In genomic region chr10:68600041-68600778, GRCh38 we compare ENCODE assay signal across 1 cellular context.
TF ChIP-seq lines count a peak whose summit lies in the region.

No MANE protein-coding gene starts in this region.

TF ChIP-seq in HepG2, 621 proteins besides CTCF, POLR2A, EP300 and RAD21 (continued from another document and continues in another):
- TF ChIP-seq ONECUT2 (CRISPR knock-in tag; IDR thresholded peaks at IDR 0.05) (peak; percentile 91), ZNF382 (CRISPR knock-in tag; IDR thresholded peaks at IDR 0.05; ENCODE audit: borderline replicate concordance) (no peak), MEF2D (CRISPR knock-in tag; IDR thresholded peaks at IDR 0.05) (no peak; the same call in none of the 2 replicates), ZFP36 (IDR thresholded peaks at IDR 0.05; ENCODE audit: borderline replicate concordance, low read depth, low read length, partially characterized antibody) (no peak), ZFP36L2 (CRISPR knock-in tag; IDR thresholded peaks at IDR 0.05) (no peak), MED13 (CRISPR knock-in tag; IDR thresholded peaks at IDR 0.05) (no peak; the same call in 1 of the 2 replicates), DPF2 (CRISPR knock-in tag; IDR thresholded peaks at IDR 0.05; ENCODE audit: borderline replicate concordance, low read depth) (peak; percentile 31; the same call in 1 of the 2 replicates), ZNF713 (CRISPR knock-in tag; IDR thresholded peaks at IDR 0.05) (no peak), BRCA1 (CRISPR knock-in tag; IDR thresholded peaks at IDR 0.05) (peak; percentile 75; the same call in 1 of the 2 replicates), HMGXB3 (CRISPR knock-in tag; IDR thresholded peaks at IDR 0.05; ENCODE audit: borderline replicate concordance) (peak; percentile 78), ZNF660 (CRISPR knock-in tag; IDR thresholded peaks at IDR 0.05; ENCODE audit: borderline replicate concordance, low read depth) (no peak), BCL3 (CRISPR knock-in tag; IDR thresholded peaks at IDR 0.05) (no peak), CAMTA2 (CRISPR knock-in tag; IDR thresholded peaks at IDR 0.05; ENCODE audit: borderline replicate concordance) (no peak), ZMYM4 (CRISPR knock-in tag; IDR thresholded peaks at IDR 0.05) (peak; percentile 94), HOXA7 (CRISPR knock-in tag; IDR thresholded peaks at IDR 0.05) (no peak), SUZ12 (IDR thresholded peaks at IDR 0.05; ENCODE audit: low read depth, low read length) (no peak), BRD4 (CRISPR knock-in tag; IDR thresholded peaks at IDR 0.05) (0 out of 2 replicates have a peak, but pooled peaks have one; percentile 37), NR3C1 (CRISPR knock-in tag; IDR thresholded peaks at IDR 0.05) (no peak), ZNF512B (CRISPR knock-in tag; IDR thresholded peaks at IDR 0.05; ENCODE audit: borderline replicate concordance) (peak; percentile 86), MIER2 (CRISPR knock-in tag; IDR thresholded peaks at IDR 0.05) (no peak; the same call in none of the 2 replicates), JDP2 (CRISPR knock-in tag; IDR thresholded peaks at IDR 0.05; ENCODE audit: borderline replicate concordance) (no peak), ZNF567 (CRISPR knock-in tag; IDR thresholded peaks at IDR 0.05; ENCODE audit: borderline replicate concordance) (0 out of 2 replicates have a peak, but pooled peaks have one; percentile 68), CENPT (CRISPR knock-in tag; IDR thresholded peaks at IDR 0.05; ENCODE audit: low read depth) (no peak), NFAT5 (CRISPR knock-in tag; IDR thresholded peaks at IDR 0.05) (no peak), ZNF547 (CRISPR knock-in tag; IDR thresholded peaks at IDR 0.05) (peak; percentile 68; the same call in 1 of the 2 replicates), ZNF253 (CRISPR knock-in tag; IDR thresholded peaks at IDR 0.05; ENCODE audit: borderline replicate concordance) (no peak), CEBPZ (IDR thresholded peaks at IDR 0.05; ENCODE audit: low read length) (no peak), BATF2 (CRISPR knock-in tag; IDR thresholded peaks at IDR 0.05) (no peak), ETV6 (CRISPR knock-in tag; conservative IDR thresholded peaks at IDR 0.05) (no peak; the same call in 1 of the 2 replicates), SPEN (CRISPR knock-in tag; IDR thresholded peaks at IDR 0.05; ENCODE audit: low read depth) (peak; percentile 65; the same call in 1 of the 2 replicates), FOXK1 (CRISPR knock-in tag; IDR thresholded peaks at IDR 0.05; ENCODE audit: borderline replicate concordance, low read depth) (peak; percentile 40; the same call in 1 of the 2 replicates), HOXD1 (CRISPR knock-in tag; IDR thresholded peaks at IDR 0.05) (0 out of 2 replicates have a peak, but pooled peaks have one; percentile 66), ZNF414 (CRISPR knock-in tag; IDR thresholded peaks at IDR 0.05) (no peak), KAT7 (CRISPR knock-in tag; IDR thresholded peaks at IDR 0.05; ENCODE audit: borderline replicate concordance) (peak; percentile 78; the same call in 1 of the 2 replicates), EED (CRISPR knock-in tag; IDR thresholded peaks at IDR 0.05) (no peak), AGO1 (IDR thresholded peaks at IDR 0.05; ENCODE audit: low read depth, low read length, poor library complexity, severe bottlenecking) (no peak), ZNF841 (CRISPR knock-in tag; IDR thresholded peaks at IDR 0.05; ENCODE audit: borderline replicate concordance) (no peak), MYNN (CRISPR knock-in tag; IDR thresholded peaks at IDR 0.05; ENCODE audit: low read depth) (no peak), AGO2 (optimal IDR thresholded peaks at IDR 0.05; ENCODE audit: low read depth, low read length) (no peak), SMARCC2 (IDR thresholded peaks at IDR 0.05) (no peak), CREB3 (CRISPR knock-in tag; IDR thresholded peaks at IDR 0.05) (no peak), FOXC1 (CRISPR knock-in tag; IDR thresholded peaks at IDR 0.05; ENCODE audit: borderline replicate concordance) (no peak), SIN3A (IDR thresholded peaks at IDR 0.05; ENCODE audit: borderline replicate concordance, low read depth, low read length) (peak; percentile 56; the same call in 1 of the 2 replicates), ZNF33B (CRISPR knock-in tag; IDR thresholded peaks at IDR 0.05) (no peak), RBM39 (IDR thresholded peaks at IDR 0.05; ENCODE audit: low read depth, low read length, poor library complexity, severe bottlenecking) (no peak), ZNF558 (CRISPR knock-in tag; IDR thresholded peaks at IDR 0.05; ENCODE audit: borderline replicate concordance) (no peak), ZBTB7A (CRISPR knock-in tag; IDR thresholded peaks at IDR 0.05) (no peak)
